ENCODE assay signal across 23 cellular contexts in genomic region chr5:7391688-7392400, GRCh38. TPM values are rescaled to one million over a fixed set of nuclear protein-coding genes. Genes with fewer than 3 reads are reported as not detected.
DNase-seq lines count a peak whose midpoint lies in the region; ATAC-seq and TF ChIP-seq lines count a peak whose summit lies in the region.
"Had no signal": no experiment of that assay in that cellular context is flagged by ENCODE, and none has a peak within 500 bp of the region (broad histone marks: within the 10 kb centered on the region; RNA-seq: fewer than 3 reads in every experiment).

No MANE protein-coding gene starts in this region.

- H3K36me3 Mint-ChIP-seq in WTC11 (peaks cover 3% of the 10 kb centered on the region), progenitor cell of endocrine pancreas (ENCODE audit: insufficient read depth) (no peaks in the 10 kb centered on the region)
- H3K36me3 Mint-ChIP-seq: activated naive CD4-positive, alpha-beta T cell treated with anti-CD3 and anti-CD28 coated beads, Interleukin-2, amount 50 U/mL, for 72 hours; stimulated activated effector memory CD8-positive, alpha-beta T cell treated with anti-CD3 and anti-CD28 coated beads, Interleukin-12 subunit alpha, Interleukin-12 subunit beta, amount 100 ng/mL, for 72 hours had no signal

- H3K27me3 Mint-ChIP-seq in WTC11 (ENCODE audit: low read depth) (no peaks in the 10 kb centered on the region; the same call in 1 of the 2 replicates), progenitor cell of endocrine pancreas (peaks cover 22% of the 10 kb centered on the region)

- no peaks in the 10 kb centered on the region for H3K9me3 ChIP-seq in HUES6 (ENCODE audit: control insufficient read depth, insufficient read depth, low read depth, low read length)
- no peaks in the 10 kb centered on the region for H3K9me3 ChIP-seq in hepatocyte (ENCODE audit: low read depth)
- H3K9me3 ChIP-seq: left lung, upper lobe of right lung had no signal

- H3K4me3 ChIP-seq in HUES6 (ENCODE audit: low read depth, low read length) (no peak overlapping the region), hepatocyte (no peak overlapping the region)
- H3K4me3 ChIP-seq: cardiac muscle cell, left lung, upper lobe of right lung had no signal

- CTCF ChIA-PET in WTC11 (lab: Charles Lee) = interaction anchor here (0.6 to 1.5 kb wide), 14 partner anchors 28 to 571 kb away, joined by 3 to 9 read pairs (median 3); no protein-coding TSS in a partner anchor

- ATAC-seq in WTC11 (peak; percentile 4), HG03439 (IDR thresholded peaks at IDR 0.05; ENCODE audit: unreplicated experiment) (no peak)
- ATAC-seq: activated CD8-positive, alpha-beta T cell treated with anti-CD3 and anti-CD28 coated beads for 36 hours; activated naive CD4-positive, alpha-beta T cell treated with anti-CD3 and anti-CD28 coated beads, Interleukin-2, amount 50 U/mL, for 72 hours; naive thymus-derived CD4-positive, alpha-beta T cell; right cardiac atrium; stimulated activated effector memory CD8-positive, alpha-beta T cell treated with anti-CD3 and anti-CD28 coated beads, Interleukin-12 subunit alpha, Interleukin-12 subunit beta, amount 100 ng/mL, for 72 hours had no signal

- H3K4me1 Mint-ChIP-seq in WTC11 (peaks cover 45% of the 10 kb centered on the region), progenitor cell of endocrine pancreas (ENCODE audit: low read depth) (peaks cover 22% of the 10 kb centered on the region)
- H3K4me1 Mint-ChIP-seq: stimulated activated effector memory CD8-positive, alpha-beta T cell treated with anti-CD3 and anti-CD28 coated beads, Interleukin-12 subunit alpha, Interleukin-12 subunit beta, amount 100 ng/mL, for 72 hours had no signal

- H3K27ac ChIP-seq in HUES6 (ENCODE audit: low read depth, low read length) (peak overlapping the region; percentile 19; the same call in 1 of the 2 replicates), hepatocyte (no peak overlapping the region)
- H3K27ac ChIP-seq: cardiac muscle cell, left lung, upper lobe of right lung had no signal

- H3K4me2 ChIP-seq in hepatocyte = peak overlapping the region; percentile 60

- H3K27me3 ChIP-seq in HUES6 (ENCODE audit: control insufficient read depth, insufficient read depth, low read length) (no peaks in the 10 kb centered on the region; the same call in 1 of the 2 replicates), hepatocyte (peaks cover 4% of the 10 kb centered on the region)

- no peaks in the 10 kb centered on the region for H3K9me2 ChIP-seq in hepatocyte (replicated peaks; ENCODE audit: insufficient read depth)

- peaks cover 37% of the 10 kb centered on the region for H3K4me1 ChIP-seq in HUES6 (ENCODE audit: control insufficient read depth, insufficient read depth, low read length)
- no peaks in the 10 kb centered on the region for H3K4me1 ChIP-seq in hepatocyte (ENCODE audit: insufficient read depth)
- H3K4me1 ChIP-seq: upper lobe of right lung had no signal

- H3K9ac ChIP-seq in HUES6 (ENCODE audit: low read length) = no peak overlapping the region

- DNase-seq in WTC11 (ENCODE audit: low spot score) (no peak), hepatocyte (ENCODE audit: low spot score) (no peak), progenitor cell of endocrine pancreas (ENCODE audit: low spot score, unreplicated experiment) (no peak), GOT3 (lab: John Stamatoyannopoulos, UW) (no peak), HCEC 1CT (no peak), NCI-H2107 treated with DMSO at 0.1 percent for 48 hours (lab: John Stamatoyannopoulos, UW; ENCODE audit: unreplicated experiment) (no peak)
- DNase-seq: activated CD4-positive, alpha-beta T cell treated with anti-CD3 and anti-CD28 coated beads for 1 hour; activated CD8-positive, alpha-beta T cell treated with anti-CD3 and anti-CD28 coated beads for 36 hours; left lung; mesenchymal stem cell; naive thymus-derived CD4-positive, alpha-beta T cell; right cardiac atrium; stimulated activated CD4-positive, alpha-beta T cell treated with anti-CD3 and anti-CD28 coated beads, Interleukin-4, amount 100 ng/mL, for 24 hours; upper lobe of right lung had no signal

- H3K27ac Mint-ChIP-seq in WTC11 (peak overlapping the region; percentile 96), progenitor cell of endocrine pancreas (peak overlapping the region; percentile 69)
- H3K27ac Mint-ChIP-seq: activated CD8-positive, alpha-beta T cell treated with anti-CD3 and anti-CD28 coated beads for 36 hours; activated naive CD4-positive, alpha-beta T cell treated with anti-CD3 and anti-CD28 coated beads, Interleukin-2, amount 50 U/mL, for 72 hours; activated T-helper 2 cell treated with anti-CD3 and anti-CD28 coated beads, Interferon-gamma antibody, Interleukin-2, Interleukin-4, amounts not matched to agents 10 μg/mL and 5 μg/mL and 100 μg/mL, durations not matched to agents 14 hours and 24 hours and 36 hours; naive thymus-derived CD4-positive, alpha-beta T cell; stimulated activated effector memory CD8-positive, alpha-beta T cell treated with anti-CD3 and anti-CD28 coated beads, Interleukin-12 subunit alpha, Interleukin-12 subunit beta, amount 100 ng/mL, for 72 hours had no signal

- H3K36me3 ChIP-seq in HUES6 (ENCODE audit: control insufficient read depth, insufficient read depth, low read length) (no peaks in the 10 kb centered on the region), hepatocyte (replicated peaks; ENCODE audit: insufficient read depth, low read depth) (no peaks in the 10 kb centered on the region)
- H3K36me3 ChIP-seq: cardiac muscle cell, left lung, upper lobe of right lung had no signal

- TF ChIP-seq CTCF in WTC11 (IDR thresholded peaks at IDR 0.05) (no peak), hepatocyte (IDR thresholded peaks at IDR 0.05; ENCODE audit: poor library complexity) (no peak), progenitor cell of endocrine pancreas (IDR thresholded peaks at IDR 0.05; ENCODE audit: unreplicated experiment) (no peak)

- no peak overlapping the region for H2AFZ ChIP-seq in hepatocyte

- no peaks in the 10 kb centered on the region for H4K20me1 ChIP-seq in hepatocyte (ENCODE audit: insufficient read depth, poor library complexity, severe bottlenecking)

- H3K79me2 ChIP-seq in hepatocyte = no peaks in the 10 kb centered on the region

- H3K9me3 Mint-ChIP-seq in WTC11 = no peaks in the 10 kb centered on the region
- no peaks in the 10 kb centered on the region for H3K9me3 Mint-ChIP-seq in progenitor cell of endocrine pancreas (ENCODE audit: low read depth)
- H3K9me3 Mint-ChIP-seq: activated CD8-positive, alpha-beta T cell treated with anti-CD3 and anti-CD28 coated beads for 36 hours; activated naive CD4-positive, alpha-beta T cell treated with anti-CD3 and anti-CD28 coated beads, Interleukin-2, amount 50 U/mL, for 72 hours; activated T-helper 2 cell treated with anti-CD3 and anti-CD28 coated beads, Interferon-gamma antibody, Interleukin-2, Interleukin-4, amounts not matched to agents 10 μg/mL and 5 μg/mL and 100 μg/mL, durations not matched to agents 14 hours and 24 hours and 36 hours; stimulated activated effector memory CD8-positive, alpha-beta T cell treated with anti-CD3 and anti-CD28 coated beads, Interleukin-12 subunit alpha, Interleukin-12 subunit beta, amount 100 ng/mL, for 72 hours had no signal

- H3K4me3 Mint-ChIP-seq in WTC11 (no peak overlapping the region), progenitor cell of endocrine pancreas (ENCODE audit: low read depth) (no peak overlapping the region)
- H3K4me3 Mint-ChIP-seq: activated CD8-positive, alpha-beta T cell treated with anti-CD3 and anti-CD28 coated beads for 36 hours; naive thymus-derived CD4-positive, alpha-beta T cell; stimulated activated effector memory CD8-positive, alpha-beta T cell treated with anti-CD3 and anti-CD28 coated beads, Interleukin-12 subunit alpha, Interleukin-12 subunit beta, amount 100 ng/mL, for 72 hours had no signal

- POLR2A ChIA-PET in WTC11 (lab: Charles Lee) = no interaction called here

- 71% methylated on average over 13 of the region's 13 CpGs for WGBS in hepatocyte (ENCODE audit: low lambda C conversion rate, missing lambda C conversion rate)

TF ChIP-seq in WTC11, 78 proteins besides CTCF, POLR2A, EP300 and RAD21:
- TF ChIP-seq GTF2I (CRISPR knock-in tag; conservative IDR thresholded peaks at IDR 0.05) (no peak), FOXJ3 (CRISPR knock-in tag; IDR thresholded peaks at IDR 0.05; ENCODE audit: borderline replicate concordance) (no peak), ZNF263 (CRISPR knock-in tag; IDR thresholded peaks at IDR 0.05; ENCODE audit: low read depth) (no peak), USF1 (CRISPR knock-in tag; IDR thresholded peaks at IDR 0.05) (no peak)
- TF ChIP-seq, protein P1, sequence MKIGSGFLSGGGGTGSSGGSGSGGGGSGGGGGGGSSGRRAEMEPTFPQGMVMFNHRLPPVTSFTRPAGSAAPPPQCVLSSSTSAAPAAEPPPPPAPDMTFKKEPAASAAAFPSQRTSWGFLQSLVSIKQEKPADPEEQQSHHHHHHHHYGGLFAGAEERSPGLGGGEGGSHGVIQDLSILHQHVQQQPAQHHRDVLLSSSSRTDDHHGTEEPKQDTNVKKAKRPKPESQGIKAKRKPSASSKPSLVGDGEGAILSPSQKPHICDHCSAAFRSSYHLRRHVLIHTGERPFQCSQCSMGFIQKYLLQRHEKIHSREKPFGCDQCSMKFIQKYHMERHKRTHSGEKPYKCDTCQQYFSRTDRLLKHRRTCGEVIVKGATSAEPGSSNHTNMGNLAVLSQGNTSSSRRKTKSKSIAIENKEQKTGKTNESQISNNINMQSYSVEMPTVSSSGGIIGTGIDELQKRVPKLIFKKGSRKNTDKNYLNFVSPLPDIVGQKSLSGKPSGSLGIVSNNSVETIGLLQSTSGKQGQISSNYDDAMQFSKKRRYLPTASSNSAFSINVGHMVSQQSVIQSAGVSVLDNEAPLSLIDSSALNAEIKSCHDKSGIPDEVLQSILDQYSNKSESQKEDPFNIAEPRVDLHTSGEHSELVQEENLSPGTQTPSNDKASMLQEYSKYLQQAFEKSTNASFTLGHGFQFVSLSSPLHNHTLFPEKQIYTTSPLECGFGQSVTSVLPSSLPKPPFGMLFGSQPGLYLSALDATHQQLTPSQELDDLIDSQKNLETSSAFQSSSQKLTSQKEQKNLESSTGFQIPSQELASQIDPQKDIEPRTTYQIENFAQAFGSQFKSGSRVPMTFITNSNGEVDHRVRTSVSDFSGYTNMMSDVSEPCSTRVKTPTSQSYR (CRISPR knock-in tag; IDR thresholded peaks at IDR 0.05) = no peak

RNA-seq across cellular contexts. Expression of gene ADCY2, which starts 4.1 kb away (rescaled TPM):
- total RNA-seq in WTC11 (2021) = 142 to 165 TPM (median 154 TPM) in 3 replicates
- total RNA-seq in hepatocyte = 8.4 and 8.5 TPM in 2 replicates
- 3.2 and 4.5 TPM in 2 replicates for polyA plus RNA-seq in hepatocyte
- total RNA-seq in progenitor cell of endocrine pancreas = 4.5 and 8.7 TPM in 2 replicates
- total RNA-seq: activated CD8-positive, alpha-beta T cell treated with anti-CD3 and anti-CD28 coated beads for 36 hours; activated naive CD4-positive, alpha-beta T cell treated with anti-CD3 and anti-CD28 coated beads, Interleukin-2, amount 50 U/mL, for 72 hours; activated T-helper 2 cell treated with anti-CD3 and anti-CD28 coated beads, Interferon-gamma antibody, Interleukin-2, Interleukin-4, amounts not matched to agents 10 μg/mL and 5 μg/mL and 100 μg/mL, durations not matched to agents 14 hours and 24 hours and 36 hours; naive thymus-derived CD4-positive, alpha-beta T cell; osteocyte; T-helper 1 cell treated with Interleukin-12 subunit alpha and Interleukin-12 subunit beta and Interleukin-4 antibody, amounts not matched to agents 30 ng/mL and 1 ng/mL, for 36 hours had no signal
- polyA plus RNA-seq: BJ; naive thymus-derived CD4-positive, alpha-beta T cell had no signal

Comparison
In these comparisons a context has a peak if more than half of its experiments do, and no peak if none do; other contexts are left out.
1. RNA of gene ADCY2, which starts 4.1 kb away (total RNA-seq): 142 to 165 TPM in WTC11; 8.4 to 8.5 TPM in hepatocyte and 4.5 to 8.7 TPM in progenitor cell of endocrine pancreas; every median in the first group is over 10 times any median in the second.